14 cellular contexts compared by ENCODE assay signal in the genomic region with DNA sequence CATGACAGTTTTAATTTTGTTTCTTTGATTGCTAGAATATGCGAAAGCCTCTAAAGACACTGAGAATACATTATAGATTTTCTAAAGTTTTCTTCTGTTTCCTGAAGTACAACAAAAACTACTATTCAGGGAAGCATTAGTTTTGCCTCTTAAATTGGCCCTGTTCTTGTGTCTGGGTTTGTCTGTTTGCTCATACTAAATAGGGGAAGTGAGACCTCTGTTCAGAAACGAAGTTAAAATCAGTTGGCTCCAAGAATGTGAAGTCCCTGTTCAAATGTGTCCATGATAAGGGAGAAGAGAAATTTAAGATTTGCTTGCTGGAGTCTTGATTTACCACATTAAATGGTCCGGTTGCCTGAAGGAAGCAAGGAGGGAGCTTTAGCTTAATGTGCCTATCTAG.
DNase-seq lines count a peak whose midpoint lies in the region; ATAC-seq, FAIRE-seq and TF ChIP-seq lines count a peak whose summit lies in the region.
"Had no signal": no experiment of that assay in that cellular context is flagged by ENCODE, and none has a peak within 500 bp of the region (broad histone marks: within the 10 kb centered on the region; RNA-seq: fewer than 3 reads in every experiment).

No MANE protein-coding gene starts in this region.

- H3K36me3 ChIP-seq in endothelial cell of umbilical vein (ENCODE audit: control insufficient read depth in 2 of 2, extremely low read depth in 1 of 2, insufficient read depth in 2 of 2, low read length in 2 of 2) (no peaks in the 10 kb centered on the region), prostate gland (no peaks in the 10 kb centered on the region)
- H3K36me3 ChIP-seq: sigmoid colon, tibial nerve had no signal

- no peak for DNase-seq in GM12891 (ENCODE audit: insufficient read length, low spot score)
- peak; percentile 6 for DNase-seq in endothelial cell of umbilical vein (ENCODE audit: low read depth, low spot score)
- DNase-seq in NK-92 (lab: John Stamatoyannopoulos, UW; ENCODE audit: unreplicated experiment) = no peak
- DNase-seq in NCI-H1436 treated with DMSO at 0.1 percent for 48 hours (lab: John Stamatoyannopoulos, UW) = no peak
- no peak for DNase-seq in prostate gland (ENCODE audit: low spot score)
- DNase-seq in NCI-H345 (lab: John Stamatoyannopoulos, UW) = no peak
- DNase-seq: activated B cell treated with CpG ODN at 0.5 μM for 24 hours; activated T-cell treated with anti-CD3 and anti-CD28 coated beads, Interleukin-2, amount 50 U/mL, for 48 hours; Right ventricle myocardium superior; sigmoid colon had no signal

- no peaks in the 10 kb centered on the region for H3K27me3 ChIP-seq in endothelial cell of umbilical vein (ENCODE audit: control insufficient read depth in 2 of 2, insufficient read depth in 2 of 2, low read length in 2 of 2)
- H3K27me3 ChIP-seq in prostate gland (replicated peaks; ENCODE audit: insufficient read depth) = no peaks in the 10 kb centered on the region
- H3K27me3 ChIP-seq: sigmoid colon, tibial nerve had no signal

- H2AFZ ChIP-seq in endothelial cell of umbilical vein (ENCODE audit: low read depth, low read length) = peak overlapping the region; percentile 70

- POLR2A ChIA-PET in endothelial cell of umbilical vein (lab: Charles Lee) = no interaction called here

- TF ChIP-seq POLR2A in GM12891 (IDR thresholded peaks at IDR 0.05; ENCODE audit: low read depth, low read length) = no peak
- no peak for TF ChIP-seq POLR2A in endothelial cell of umbilical vein (IDR thresholded peaks at IDR 0.05; ENCODE audit: low read depth, low read length)
- TF ChIP-seq POLR2A in prostate gland (IDR thresholded peaks at IDR 0.05) = no peak

- FAIRE-seq in GM12891 (lab: Jason Lieb, UNC) (peak; percentile 48), endothelial cell of umbilical vein (lab: Jason Lieb, UNC) (peak; percentile 49)
- FAIRE-seq: bronchial epithelial cell had no signal

- H4K20me1 ChIP-seq in endothelial cell of umbilical vein (replicated peaks; ENCODE audit: control insufficient read depth, extremely low read depth, insufficient read depth, low read length) = no peaks in the 10 kb centered on the region

- H3K27ac ChIP-seq in endothelial cell of umbilical vein (ENCODE audit: insufficient read depth, low read depth, low read length) (peak overlapping the region; percentile 37), prostate gland (no peak overlapping the region)
- H3K27ac ChIP-seq: sigmoid colon, tibial nerve had no signal

- H3K79me2 ChIP-seq in endothelial cell of umbilical vein (ENCODE audit: control insufficient read depth, insufficient read depth, low read length) = no peaks in the 10 kb centered on the region

- dilution Hi-C loops in endothelial cell of umbilical vein (cut with MboI; ENCODE audit: extremely low pct_ligation_motif_present, low sequenced_read_pairs) = no loop called here

- ATAC-seq in GM21576 (IDR thresholded peaks at IDR 0.05; ENCODE audit: unreplicated experiment) (peak; percentile 83), HG03565 (IDR thresholded peaks at IDR 0.05; ENCODE audit: unreplicated experiment) (peak; percentile 60)

- intact Hi-C loops in endothelial cell of umbilical vein (cut with micrococcal nuclease) (loop anchor here (2.0 to 10.0 kb wide), 3 partner anchors 44 to 1136 kb away; no protein-coding TSS in a partner anchor), prostate gland (cut with DNase I) (no loop called here)

- CTCF ChIA-PET in endothelial cell of umbilical vein (lab: Charles Lee) = no interaction called here

- H3K9me3 ChIP-seq in endothelial cell of umbilical vein (replicated peaks; ENCODE audit: control insufficient read depth, insufficient read depth, low read length) = no peaks in the 10 kb centered on the region
- no peaks in the 10 kb centered on the region for H3K9me3 ChIP-seq in prostate gland
- H3K9me3 ChIP-seq: sigmoid colon, tibial nerve had no signal

- WGBS in prostate gland = 71% methylated on average over 3 of the region's 3 CpGs

- H3K4me2 ChIP-seq in endothelial cell of umbilical vein (ENCODE audit: insufficient read depth, low read length) = no peak overlapping the region

- BruUV-seq in endothelial cell of umbilical vein (replicated peaks; lab: Mats Ljungman, UMichigan) = no TSS peak

- H3K4me3 ChIP-seq in endothelial cell of umbilical vein (replicated peaks in 1 of 3; ENCODE audit: insufficient read depth in 1 of 3, low read depth in 1 of 3, low read length in 3 of 3) = no peak overlapping the region
- H3K4me3 ChIP-seq in prostate gland = no peak overlapping the region
- H3K4me3 ChIP-seq: sigmoid colon, tibial nerve had no signal

- no peak for TF ChIP-seq CTCF in endothelial cell of umbilical vein (IDR thresholded peaks at IDR 0.05; ENCODE audit: extremely low read depth in 1 of 2, insufficient read depth in 1 of 2, low read depth in 1 of 2, low read length in 2 of 2)
- no peak for TF ChIP-seq CTCF in prostate gland (IDR thresholded peaks at IDR 0.05)

- peaks cover 45% of the 10 kb centered on the region for H3K4me1 ChIP-seq in endothelial cell of umbilical vein (ENCODE audit: control insufficient read depth, extremely low read depth, insufficient read depth, low read length)
- no peaks in the 10 kb centered on the region for H3K4me1 ChIP-seq in prostate gland (replicated peaks)
- H3K4me1 ChIP-seq: sigmoid colon had no signal

- no peaks in the 10 kb centered on the region for H3K9me1 ChIP-seq in endothelial cell of umbilical vein (replicated peaks; ENCODE audit: control insufficient read depth, extremely low read depth, insufficient read depth, low read length)

- no peak overlapping the region for H3K9ac ChIP-seq in endothelial cell of umbilical vein (replicated peaks; ENCODE audit: extremely low read depth, insufficient read depth, low read length)

TF ChIP-seq in GM12891, 5 proteins besides CTCF, POLR2A, EP300 and RAD21:
- TF ChIP-seq POLR2AphosphoS5 (IDR thresholded peaks at IDR 0.05; ENCODE audit: low read depth, low read length) (no peak), SPI1 (IDR thresholded peaks at IDR 0.05; ENCODE audit: low read depth, low read length) (peak; percentile 96)

TF ChIP-seq in endothelial cell of umbilical vein, 7 proteins besides CTCF, POLR2A, EP300 and RAD21:
- TF ChIP-seq FOS (IDR thresholded peaks at IDR 0.05; ENCODE audit: borderline replicate concordance, insufficient read depth, low read length) (no peak), MYC (IDR thresholded peaks at IDR 0.05; ENCODE audit: low read depth, low read length) (no peak)
